ENCODE assay signal across 20 cellular contexts in the genomic region with DNA sequence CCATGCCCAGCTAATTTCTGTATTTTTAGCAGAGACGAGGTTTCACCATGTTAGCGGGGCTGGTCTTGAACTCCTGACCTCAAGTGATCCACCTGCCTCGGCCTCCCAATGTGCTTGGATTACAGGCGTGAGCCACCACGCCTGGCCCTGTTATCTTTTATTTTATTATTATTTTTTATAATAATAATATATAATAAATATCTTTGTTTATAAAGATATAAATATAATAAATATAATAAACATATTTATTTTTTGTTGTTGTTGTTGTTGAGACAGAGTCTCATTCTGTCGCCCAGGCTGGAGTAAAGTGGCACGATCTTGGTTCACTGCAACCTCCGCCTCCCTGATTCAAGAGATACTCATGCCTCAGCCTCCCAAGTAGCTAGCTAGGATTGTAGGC. TPM values are rescaled to one million over a fixed set of nuclear protein-coding genes. Genes with fewer than 3 reads are reported as not detected.
A peak's percentile ranks its signal among the peaks of the same experiment; 100 is the strongest.
DNase-seq lines count a peak whose midpoint lies in the region; ATAC-seq and TF ChIP-seq lines count a peak whose summit lies in the region.
"Had no signal": no experiment of that assay in that cellular context is flagged by ENCODE, and none has a peak within 500 bp of the region (broad histone marks: within the 10 kb centered on the region; RNA-seq: fewer than 3 reads in every experiment).

No MANE protein-coding gene starts in this region.

- H3K4me1 Mint-ChIP-seq in activated CD4-positive, alpha-beta T cell treated with anti-CD3 and anti-CD28 coated beads, Interleukin-2, amount 10 ng/mL, durations not matched to agents 24 days and 14 days, result peaks cover 71% of the 10 kb centered on the region
- H3K4me1 Mint-ChIP-seq in activated CD8-positive, alpha-beta T cell treated with anti-CD3 and anti-CD28 coated beads, Interleukin-2, amount 10 ng/mL, durations not matched to agents 7 days and 5 days (ENCODE audit: low read depth), result peaks cover 84% of the 10 kb centered on the region
- peaks cover 40 to 77% (median 69%) of the 10 kb centered on the region in 4 donors for H3K4me1 Mint-ChIP-seq in naive thymus-derived CD8-positive, alpha-beta T cell

- no peaks in the 10 kb centered on the region for H3K27me3 Mint-ChIP-seq in activated CD4-positive, alpha-beta T cell treated with anti-CD3 and anti-CD28 coated beads, Interleukin-2, amount 10 ng/mL, durations not matched to agents 24 days and 14 days
- H3K27me3 Mint-ChIP-seq in activated CD8-positive, alpha-beta T cell treated with anti-CD3 and anti-CD28 coated beads, Interleukin-2, amount 10 ng/mL, durations not matched to agents 7 days and 5 days (ENCODE audit: low read depth), result no peaks in the 10 kb centered on the region
- H3K27me3 Mint-ChIP-seq in naive thymus-derived CD8-positive, alpha-beta T cell, result no peaks in the 10 kb centered on the region

- peaks cover 1% of the 10 kb centered on the region for H3K36me3 Mint-ChIP-seq in activated CD4-positive, alpha-beta T cell treated with anti-CD3 and anti-CD28 coated beads, Interleukin-2, amount 10 ng/mL, durations not matched to agents 24 days and 14 days (ENCODE audit: low read depth)
- peaks cover 7% of the 10 kb centered on the region for H3K36me3 Mint-ChIP-seq in activated CD8-positive, alpha-beta T cell treated with anti-CD3 and anti-CD28 coated beads, Interleukin-2, amount 10 ng/mL, durations not matched to agents 7 days and 5 days (ENCODE audit: low read depth)
- no peaks in the 10 kb centered on the region for H3K36me3 Mint-ChIP-seq in naive thymus-derived CD8-positive, alpha-beta T cell
- H3K36me3 Mint-ChIP-seq: brain had no signal

- no peaks in the 10 kb centered on the region for H3K27me3 ChIP-seq in HL-60 (ENCODE audit: insufficient read depth, poor library complexity, severe bottlenecking)
- H3K27me3 ChIP-seq: tibial nerve had no signal

- no peak for TF ChIP-seq CTCF in HL-60 (IDR thresholded peaks at IDR 0.05; ENCODE audit: insufficient read depth, low read length)

- no peak overlapping the region for H3K4me3 ChIP-seq in HL-60 (replicated peaks; ENCODE audit: insufficient read depth, low read length)
- H3K4me3 ChIP-seq: A549, stomach, tibial nerve had no signal

- CTCF ChIA-PET in activated CD8-positive, alpha-beta T cell treated with anti-CD3 and anti-CD28 coated beads, Interleukin-2, amount 10 ng/mL, durations not matched to agents 7 days and 5 days (lab: Charles Lee), result interaction anchor here (0.8 to 4.0 kb wide), 14 partner anchors 9 to 122 kb away, joined by 3 to 25 read pairs (median 10); partner anchors contain the start of gene UBALD2

- no peaks in the 10 kb centered on the region for H3K9me3 Mint-ChIP-seq in activated CD4-positive, alpha-beta T cell treated with anti-CD3 and anti-CD28 coated beads, Interleukin-2, amount 10 ng/mL, durations not matched to agents 24 days and 14 days
- no peaks in the 10 kb centered on the region for H3K9me3 Mint-ChIP-seq in activated CD8-positive, alpha-beta T cell treated with anti-CD3 and anti-CD28 coated beads, Interleukin-2, amount 10 ng/mL, durations not matched to agents 7 days and 5 days (ENCODE audit: insufficient read depth)
- no peaks in the 10 kb centered on the region for H3K9me3 Mint-ChIP-seq in naive thymus-derived CD8-positive, alpha-beta T cell
- H3K9me3 Mint-ChIP-seq: nephron had no signal

- ATAC-seq in activated CD8-positive, alpha-beta T cell treated with anti-CD3 and anti-CD28 coated beads, Interleukin-2, amount 10 ng/mL, durations not matched to agents 7 days and 5 days, result no peak
- ATAC-seq in naive thymus-derived CD8-positive, alpha-beta T cell, result no peak
- no peak for ATAC-seq in GM18909 (IDR thresholded peaks at IDR 0.05; ENCODE audit: poor library complexity, unreplicated experiment)

- intact Hi-C loops in activated CD4-positive, alpha-beta T cell treated with anti-CD3 and anti-CD28 coated beads, Interleukin-2, amount 10 ng/mL, durations not matched to agents 24 days and 14 days (cut with micrococcal nuclease), result loop anchor here (2.0 kb wide), 1 partner anchor 25 kb away; no protein-coding TSS in a partner anchor
- intact Hi-C loops in head of caudate nucleus (cut with DNase I), result no loop called here

- no peak overlapping the region for H3K4me3 Mint-ChIP-seq in activated CD4-positive, alpha-beta T cell treated with anti-CD3 and anti-CD28 coated beads, Interleukin-2, amount 10 ng/mL, durations not matched to agents 24 days and 14 days
- H3K4me3 Mint-ChIP-seq in activated CD8-positive, alpha-beta T cell treated with anti-CD3 and anti-CD28 coated beads, Interleukin-2, amount 10 ng/mL, durations not matched to agents 7 days and 5 days, result no peak overlapping the region
- peak overlapping the region in 1 of 10 donors; percentile 56 for H3K4me3 Mint-ChIP-seq in naive thymus-derived CD8-positive, alpha-beta T cell

- H3K27ac ChIP-seq in HL-60 (replicated peaks), result peak overlapping the region; percentile 56
- H3K27ac ChIP-seq: A549, stomach, tibial nerve had no signal

- POLR2A ChIA-PET in activated CD8-positive, alpha-beta T cell treated with anti-CD3 and anti-CD28 coated beads, Interleukin-2, amount 10 ng/mL, durations not matched to agents 7 days and 5 days (lab: Charles Lee), result interaction anchor here (0.7 to 17.8 kb wide), 7 partner anchors 9 to 67 kb away, joined by 3 to 807 read pairs (median 14); partner anchors contain the start of gene UBALD2
- POLR2A ChIA-PET in naive thymus-derived CD8-positive, alpha-beta T cell (lab: Charles Lee), result interaction anchor here (1.2 to 31.3 kb wide), 7 partner anchors 9 to 66 kb away, joined by 3 to 923 read pairs (median 8); partner anchors contain the start of gene UBALD2

- DNase-seq in activated CD4-positive, alpha-beta T cell treated with anti-CD3 and anti-CD28 coated beads, Interleukin-2, amount 10 ng/mL, durations not matched to agents 24 days and 14 days, result no peak
- no peak for DNase-seq in activated CD4-positive, alpha-beta T cell treated with anti-CD3 and anti-CD28 coated beads, Interleukin-2, amount 50 U/mL, for 1 hour
- DNase-seq in HL-60 (ENCODE audit: low read depth in 1 of 2, low spot score in 1 of 2) (no peak), NCI-H524 (lab: John Stamatoyannopoulos, UW) (no peak), head of caudate nucleus (no peak)
- DNase-seq in activated CD8-positive, alpha-beta T cell treated with anti-CD3 and anti-CD28 coated beads, Interleukin-2, amount 10 ng/mL, durations not matched to agents 7 days and 5 days, result no peak
- DNase-seq in naive thymus-derived CD8-positive, alpha-beta T cell, result no peak
- DNase-seq: midbrain; NCI-H1092; NCI-H1694 treated with DMSO at 0.1 percent for 48 hours; NCI-H510A; PC-3; Right ventricle myocardium superior; stimulated activated CD4-positive, alpha-beta T cell treated with anti-CD3 and anti-CD28 coated beads, Interleukin-1b, Interleukin-23, amount 100 ng/mL, for 48 hours had no signal

- peak overlapping the region; percentile 43 for H3K27ac Mint-ChIP-seq in activated CD4-positive, alpha-beta T cell treated with anti-CD3 and anti-CD28 coated beads, Interleukin-2, amount 10 ng/mL, durations not matched to agents 24 days and 14 days
- peak overlapping the region; percentile 91 for H3K27ac Mint-ChIP-seq in activated CD8-positive, alpha-beta T cell treated with anti-CD3 and anti-CD28 coated beads, Interleukin-2, amount 10 ng/mL, durations not matched to agents 7 days and 5 days
- H3K27ac Mint-ChIP-seq in naive thymus-derived CD8-positive, alpha-beta T cell, result peak overlapping the region in 6 of 10 donors; percentile 7 to 96 (median 64)

RNA-seq across cellular contexts. Expression of gene RNF157, which starts 7.0 kb away (rescaled TPM):
- total RNA-seq in activated CD4-positive, alpha-beta T cell treated with anti-CD3 and anti-CD28 coated beads, Interleukin-2, amount 10 ng/mL, durations not matched to agents 24 days and 14 days, result 35.0 and 42.4 TPM in 2 replicates
- total RNA-seq in activated CD8-positive, alpha-beta T cell treated with anti-CD3 and anti-CD28 coated beads, Interleukin-2, amount 10 ng/mL, durations not matched to agents 7 days and 5 days, result 100 to 1,000 TPM; 150 to 165 TPM
- 10 to 100 TPM; 46.1 to 46.4 TPM for total RNA-seq in naive thymus-derived CD8-positive, alpha-beta T cell
- polyA plus RNA-seq in naive thymus-derived CD8-positive, alpha-beta T cell, result 10 to 100 TPM in 2 of 3 donors, 1 to 10 TPM in 1; 4.9 to 29.4 (median 10.5) TPM

RNA-seq across cellular contexts. Expression of gene UBALD2, which starts 17.8 kb away (rescaled TPM):
- 184 and 189 TPM in 2 replicates for total RNA-seq in activated CD4-positive, alpha-beta T cell treated with anti-CD3 and anti-CD28 coated beads, Interleukin-2, amount 10 ng/mL, durations not matched to agents 24 days and 14 days
- total RNA-seq in activated CD8-positive, alpha-beta T cell treated with anti-CD3 and anti-CD28 coated beads, Interleukin-2, amount 10 ng/mL, durations not matched to agents 7 days and 5 days, result 100 to 1,000 TPM; 318 to 359 TPM
- 100 to 1,000 TPM; 111 to 122 TPM for total RNA-seq in naive thymus-derived CD8-positive, alpha-beta T cell
- 1 to 10 TPM; 6.6 to 9.7 (median 8.2) TPM for polyA plus RNA-seq in naive thymus-derived CD8-positive, alpha-beta T cell
